1 cellular context compared by ENCODE assay signal in genomic region chr3:65732060-65732933, GRCh38.
TF ChIP-seq lines count a peak whose summit lies in the region.

No MANE protein-coding gene starts in this region.

TF ChIP-seq in HCT116, 20 proteins besides CTCF, POLR2A, EP300 and RAD21 (continued from another document):
- no peak for TF ChIP-seq REST (IDR thresholded peaks at IDR 0.05; ENCODE audit: low read depth)
- 0 out of 2 replicates have a peak, but pooled peaks have one; percentile 18 for TF ChIP-seq SIN3A (IDR thresholded peaks at IDR 0.05; ENCODE audit: low read depth)
